8 cellular contexts compared by ENCODE assay signal in the genomic region with DNA sequence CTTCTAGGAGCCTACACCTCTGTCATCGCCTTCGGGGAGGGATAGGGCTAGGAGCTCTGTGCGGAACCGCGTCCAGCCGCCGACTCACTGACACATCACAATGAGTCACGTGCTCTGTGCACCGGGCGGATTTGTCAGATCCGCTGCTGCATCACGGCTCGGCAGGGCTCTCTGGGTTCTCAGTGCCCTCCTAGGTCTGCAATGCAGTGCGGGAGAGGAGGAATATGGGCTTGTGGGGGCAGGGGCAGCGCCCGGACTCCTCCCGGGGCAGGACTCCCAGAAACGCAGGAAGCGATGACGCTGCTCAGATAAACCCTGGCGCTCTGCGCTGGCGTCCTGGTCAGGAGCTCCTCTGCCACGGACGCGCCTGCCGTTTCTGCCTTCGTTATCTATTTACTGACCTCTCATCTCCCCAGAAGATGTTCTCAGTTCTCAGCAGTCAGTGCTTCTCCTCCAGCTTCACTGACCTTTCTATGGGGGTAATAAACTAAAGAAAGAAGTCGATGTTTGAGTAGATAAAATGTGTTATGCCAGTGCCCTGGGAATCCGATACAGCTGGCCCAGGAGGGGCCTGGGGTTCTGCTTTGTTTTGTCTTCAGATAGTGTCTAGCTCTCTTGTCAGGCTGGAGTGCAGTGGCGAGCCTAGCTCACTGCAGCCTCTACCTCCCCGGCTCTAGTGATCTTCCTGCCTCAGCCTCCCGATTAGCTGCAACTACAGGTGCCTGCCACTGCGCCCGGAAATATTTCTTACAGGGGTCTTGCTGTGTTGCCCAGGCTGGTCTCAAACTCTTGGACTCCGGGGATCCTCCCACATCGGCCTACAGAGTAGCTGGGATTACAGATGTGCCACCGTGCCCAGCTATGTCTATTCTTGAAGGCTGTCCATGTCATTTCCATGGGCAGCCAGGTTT. TPM values are rescaled to one million over a fixed set of nuclear protein-coding genes. Genes with fewer than 3 reads are reported as not detected.
DNase-seq lines count a peak whose midpoint lies in the region; ATAC-seq, FAIRE-seq and TF ChIP-seq lines count a peak whose summit lies in the region.

No MANE protein-coding gene starts in this region.

- H3K36me3 ChIP-seq in ascending aorta, result no peaks in the 10 kb centered on the region

- H3K4me1 ChIP-seq in ascending aorta, result peaks cover 3 to 19% of the 10 kb centered on the region in 2 donors

- H3K9me3 ChIP-seq in ascending aorta, result no peaks in the 10 kb centered on the region

- no peak; the same call in 1 of the 2 replicates for TF ChIP-seq POLR2A in GM12892 (IDR thresholded peaks at IDR 0.05; ENCODE audit: low read depth, low read length)

- intact Hi-C loops in ascending aorta (cut with DNase I), result loop anchor here (1.0 kb wide), 2 partner anchors 19 to 24 kb away; no protein-coding TSS in a partner anchor

- H3K27me3 ChIP-seq in ascending aorta, result no peaks in the 10 kb centered on the region

- TF ChIP-seq CTCF in ascending aorta (IDR thresholded peaks at IDR 0.05), result no peak

- DNase-seq in GM12892 (ENCODE audit: insufficient read length) (no peak), NCI-H146 (lab: John Stamatoyannopoulos, UW) (peak; percentile 96), T-helper 2 cell (peak; percentile 48 to 96 (median 77)), ascending aorta (ENCODE audit: low spot score in 2 of 2) (peak; percentile 92 to 99), hypothalamus (lab: John Stamatoyannopoulos, UW) (peak; percentile 12 to 91 (median 70)), retina (peak; percentile 91), epidermal melanocyte (ENCODE audit: insufficient read length, low spot score) (no peak)

- H3K27ac ChIP-seq in ascending aorta, result peak overlapping the region; percentile 93 to 96

- FAIRE-seq in GM12892 (lab: Jason Lieb, UNC), result peak; percentile 85

- ATAC-seq in HG02852 (IDR thresholded peaks at IDR 0.05; ENCODE audit: unreplicated experiment), result peak; percentile 98

- peak overlapping the region; percentile 41 to 61 for H3K4me3 ChIP-seq in ascending aorta

RNA-seq across cellular contexts. Expression of a gene that starts 22.8 kb away (rescaled TPM):
- 39.2 TPM for polyA plus RNA-seq in GM12892 (2012; ENCODE audit: missing spikeins)
- total RNA-seq in ascending aorta, result 569 TPM

Comparison
In these comparisons a context has a peak if more than half of its experiments do, and no peak if none do; other contexts are left out.
1. DNase-seq: peak in NCI-H146 (single experiment), T-helper 2 cell (5 of 5), ascending aorta (2 of 2), hypothalamus (51 of 51) and retina (single experiment); none in GM12892 (single experiment) and epidermal melanocyte (single experiment).